Comparison of ENCODE assay signal across 9 cellular contexts in genomic region chr18:63578357-63578958, GRCh38. TPM values are rescaled to one million over a fixed set of nuclear protein-coding genes. Genes with fewer than 3 reads are reported as not detected.
A peak's percentile ranks its signal among the peaks of the same experiment; 100 is the strongest.
DNase-seq lines count a peak whose midpoint lies in the region; ATAC-seq, FAIRE-seq and TF ChIP-seq lines count a peak whose summit lies in the region.
"Had no signal": no experiment of that assay in that cellular context is flagged by ENCODE, and none has a peak within 500 bp of the region (broad histone marks: within the 10 kb centered on the region; RNA-seq: fewer than 3 reads in every experiment).

No MANE protein-coding gene starts in this region.

- ATAC-seq in GM19372 (IDR thresholded peaks at IDR 0.05; ENCODE audit: low read depth, unreplicated experiment) (peak; percentile 61), upper lobe of right lung (peak; percentile 81), HG02610 (IDR thresholded peaks at IDR 0.05; ENCODE audit: unreplicated experiment) (no peak)

- TF ChIP-seq CTCF in MM.1S (IDR thresholded peaks at IDR 0.05; ENCODE audit: low read length): peak; percentile 88
- TF ChIP-seq CTCF in upper lobe of right lung (IDR thresholded peaks at IDR 0.05): peak; percentile 70

- no peaks in the 10 kb centered on the region for H3K9me2 ChIP-seq in MM.1S (replicated peaks; ENCODE audit: insufficient read depth, low read length)

- H3K27me3 ChIP-seq in MM.1S (replicated peaks; ENCODE audit: insufficient read depth, low read length) (no peaks in the 10 kb centered on the region), upper lobe of right lung (no peaks in the 10 kb centered on the region)

- H3K9ac ChIP-seq in MM.1S (ENCODE audit: low read length): no peak overlapping the region

- intact Hi-C loops in upper lobe of right lung (cut with DNase I): loop anchor here (10.0 kb wide), 1 partner anchor 64 kb away; no protein-coding TSS in a partner anchor

- H3K4me1 ChIP-seq in MM.1S (ENCODE audit: low read length) (no peaks in the 10 kb centered on the region), upper lobe of right lung (no peaks in the 10 kb centered on the region)

- no peaks in the 10 kb centered on the region for H4K20me1 ChIP-seq in MM.1S (ENCODE audit: insufficient read depth, low read length)

- H3F3A ChIP-seq in MM.1S (ENCODE audit: insufficient read depth, low read length): no peaks in the 10 kb centered on the region

- H3K4me2 ChIP-seq in MM.1S (ENCODE audit: low read depth, low read length): no peak overlapping the region; the same call in 1 of the 2 replicates

- H3K27ac ChIP-seq in MM.1S (ENCODE audit: low read length) (no peak overlapping the region), upper lobe of right lung (no peak overlapping the region)

- H3K36me3 ChIP-seq in MM.1S (replicated peaks; ENCODE audit: insufficient read depth, low read length) (no peaks in the 10 kb centered on the region), upper lobe of right lung (no peaks in the 10 kb centered on the region)

- H3K4me3 ChIP-seq in MM.1S (ENCODE audit: low read length) (no peak overlapping the region), upper lobe of right lung (no peak overlapping the region)

- H2AFZ ChIP-seq in MM.1S (ENCODE audit: low read length): no peak overlapping the region

- H3K9me3 ChIP-seq in MM.1S (replicated peaks; ENCODE audit: insufficient read depth, low read length) (no peaks in the 10 kb centered on the region), upper lobe of right lung (no peaks in the 10 kb centered on the region)

- DNase-seq in DMS153 treated with DMSO at 0.1 percent for 48 hours (lab: John Stamatoyannopoulos, UW; ENCODE audit: unreplicated experiment): peak; percentile 33
- DNase-seq in MM.1S: peak; percentile 25
- peak; percentile 39 for DNase-seq in iPS-NIHi11 (ENCODE audit: low spot score)
- no peak for DNase-seq in upper lobe of right lung
- DNase-seq in activated naive CD4-positive, alpha-beta T cell treated with anti-CD3 and anti-CD28 coated beads, Interleukin-2, amount 50 U/mL, for 16 hours: no peak

- FAIRE-seq in TTC549 (lab: Jason Lieb, UNC): peak; percentile 64

- H3K79me2 ChIP-seq in MM.1S (ENCODE audit: low read length): no peaks in the 10 kb centered on the region

RNA-seq across cellular contexts. Expression of gene SERPINB13, which starts 8.7 kb away (rescaled TPM):
- not detected for total RNA-seq in upper lobe of right lung
- total RNA-seq: activated CD8-positive, alpha-beta memory T cell treated with anti-CD3 and anti-CD28 coated beads for 36 hours had no signal

RNA-seq across cellular contexts. Expression of gene SERPINB12, which starts 36.3 kb away (rescaled TPM):
- total RNA-seq in upper lobe of right lung: not detected
- total RNA-seq: activated CD8-positive, alpha-beta memory T cell treated with anti-CD3 and anti-CD28 coated beads for 36 hours had no signal

Comparison
In these comparisons a context has a peak if more than half of its experiments do, and no peak if none do; other contexts are left out.
1. DNase-seq: peak in DMS153 treated with DMSO at 0.1 percent for 48 hours (single experiment), MM.1S (single experiment) and iPS-NIHi11 (single experiment); none in upper lobe of right lung (single experiment) and activated naive CD4-positive, alpha-beta T cell treated with anti-CD3 and anti-CD28 coated beads, Interleukin-2, amount 50 U/mL, for 16 hours (single experiment).